18 cellular contexts compared by ENCODE assay signal in the genomic region with DNA sequence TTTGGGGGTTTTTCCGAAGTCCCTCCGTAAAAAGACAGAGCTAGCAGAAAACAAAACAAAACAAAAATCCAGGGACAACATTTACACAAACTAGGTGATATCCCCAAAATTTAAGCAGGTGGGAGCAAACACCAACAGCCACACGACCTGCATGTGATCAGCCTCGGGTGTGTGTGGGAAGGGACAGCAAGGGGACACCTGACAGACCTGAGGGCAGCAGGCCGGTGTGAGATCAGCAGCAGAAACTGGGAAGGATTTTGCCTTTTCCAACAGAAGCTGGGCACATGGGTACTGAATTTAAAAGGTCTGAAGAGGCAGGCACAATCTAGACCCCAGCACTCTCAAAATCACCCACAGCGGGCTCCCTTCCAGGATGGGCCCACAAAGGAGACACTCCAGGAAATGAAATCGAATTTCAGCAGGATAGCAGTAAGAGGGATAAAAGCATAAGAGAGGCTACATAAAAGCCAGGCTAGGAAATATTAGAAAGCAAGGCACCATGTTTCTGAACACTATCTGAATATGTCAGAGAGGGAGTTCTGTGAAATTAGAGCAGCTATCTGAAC. TPM values are rescaled to one million over a fixed set of nuclear protein-coding genes. Genes with fewer than 3 reads are reported as not detected.
DNase-seq lines count a peak whose midpoint lies in the region; ATAC-seq and TF ChIP-seq lines count a peak whose summit lies in the region.
"Had no signal": no experiment of that assay in that cellular context is flagged by ENCODE, and none has a peak within 500 bp of the region (broad histone marks: within the 10 kb centered on the region; RNA-seq: fewer than 3 reads in every experiment).

No MANE protein-coding gene starts in this region.

- H3K9ac ChIP-seq in iPS-18a (ENCODE audit: low read length) (no peak overlapping the region), stomach smooth muscle (ENCODE audit: low read length in 2 of 2) (peak overlapping the region in 1 of 2 donors; percentile 7)
- H3K9ac ChIP-seq: KMS-11 had no signal

- DNase-seq in DMS153 (lab: John Stamatoyannopoulos, UW) (peak; percentile 43), DMS153 treated with DMSO at 0.1 percent for 48 hours (lab: John Stamatoyannopoulos, UW; ENCODE audit: unreplicated experiment) (no peak), RWPE1 (ENCODE audit: low spot score) (no peak), omental fat pad (ENCODE audit: low spot score) (no peak)
- DNase-seq: activated CD4-positive, CD25-positive, alpha-beta regulatory T cell treated with anti-CD3 and anti-CD28 coated beads, Interleukin-2, amount 50 U/mL, for 72 hours; brain microvascular endothelial cell; C1 segment of cervical spinal cord; DMS53; NK-92 treated with Interleukin-12 subunit alpha and Interleukin-12 subunit beta, amount 100 ng/mL, for 24 hours; stimulated activated CD4-positive, alpha-beta T cell treated with anti-CD3 and anti-CD28 coated beads, Interleukin-4, amount 100 ng/mL, for 1 hour; stimulated activated CD8-positive, alpha-beta memory T cell treated with anti-CD3 and anti-CD28 coated beads, Interleukin-4, amount 100 ng/mL, for 48 hours had no signal

- H3K9me3 ChIP-seq in iPS-18a (ENCODE audit: control insufficient read depth, low read depth, low read length) (no peaks in the 10 kb centered on the region), stomach smooth muscle (ENCODE audit: control insufficient read depth in 2 of 2, low read length in 2 of 2) (no peaks in the 10 kb centered on the region)

- TF ChIP-seq POLR2A in GM18505 (IDR thresholded peaks at IDR 0.05; ENCODE audit: borderline replicate concordance, extremely low read depth, insufficient read depth, insufficient read length), result no peak

- POLR2A ChIA-PET in RWPE1 (lab: Yijun Ruan, JAX; ENCODE audit: low non-redundant PET), result no interaction called here

- ATAC-seq in GM21619 (IDR thresholded peaks at IDR 0.05; ENCODE audit: unreplicated experiment), result no peak
- ATAC-seq in GM18505 (IDR thresholded peaks at IDR 0.05; ENCODE audit: unreplicated experiment), result no peak
- ATAC-seq in omental fat pad (ENCODE audit: low FRiP score), result no peak

- H3K4me1 ChIP-seq in iPS-18a (ENCODE audit: control insufficient read depth, low read depth, low read length) (peaks cover 6% of the 10 kb centered on the region), stomach smooth muscle (ENCODE audit: control insufficient read depth, insufficient read depth, low read length) (peaks cover 35% of the 10 kb centered on the region)

- no peak overlapping the region for H3K4me3 ChIP-seq in iPS-18a (ENCODE audit: low read length)
- no peak overlapping the region for H3K4me3 ChIP-seq in stomach smooth muscle (ENCODE audit: low read length in 2 of 2)

- H3K36me3 ChIP-seq in iPS-18a (ENCODE audit: control insufficient read depth, low read depth, low read length) (no peaks in the 10 kb centered on the region), stomach smooth muscle (ENCODE audit: control insufficient read depth in 2 of 2, insufficient read depth in 2 of 2, low read length in 2 of 2) (peaks cover 4 to 5% of the 10 kb centered on the region in 2 donors)

- H3K27ac ChIP-seq in RWPE1, result peak overlapping the region; percentile 49
- peak overlapping the region; percentile 26 for H3K27ac ChIP-seq in iPS-18a (ENCODE audit: low read length)
- peak overlapping the region; percentile 53 for H3K27ac ChIP-seq in stomach smooth muscle (ENCODE audit: low read length)
- H3K27ac ChIP-seq: 22Rv1, brain microvascular endothelial cell, KMS-11 had no signal

- H3K27me3 ChIP-seq in iPS-18a (ENCODE audit: control insufficient read depth, insufficient read depth, low read length), result no peaks in the 10 kb centered on the region
- no peaks in the 10 kb centered on the region for H3K27me3 ChIP-seq in stomach smooth muscle (ENCODE audit: control insufficient read depth in 1 of 2, insufficient read depth in 2 of 2, low read length in 2 of 2)
- H3K27me3 ChIP-seq: brain microvascular endothelial cell had no signal

- CTCF ChIA-PET in RWPE1 (lab: Yijun Ruan, JAX), result interaction anchor here (1.7 kb wide), 2 partner anchors 21 to 134 kb away, joined by 6 to 12 read pairs; no protein-coding TSS in a partner anchor

- TF ChIP-seq CTCF in RWPE1 (conservative IDR thresholded peaks at IDR 0.05; ENCODE audit: low read depth), result no peak
- TF ChIP-seq CTCF in omental fat pad (IDR thresholded peaks at IDR 0.05), result no peak

RNA-seq across cellular contexts. Expression of gene SELPLG, which starts 36.5 kb away (rescaled TPM):
- 10 to 100 TPM; 12.4 to 45.6 (median 18.3) TPM for total RNA-seq in omental fat pad
- total RNA-seq: mesothelial cell of epicardium had no signal
